Comparison of ENCODE assay signal across 16 cellular contexts in genomic region chr10:33859319-33860022, GRCh38.
DNase-seq lines count a peak whose midpoint lies in the region; ATAC-seq and TF ChIP-seq lines count a peak whose summit lies in the region.
"Had no signal": no experiment of that assay in that cellular context is flagged by ENCODE, and none has a peak within 500 bp of the region (broad histone marks: within the 10 kb centered on the region; RNA-seq: fewer than 3 reads in every experiment).

No MANE protein-coding gene starts in this region.

- no peaks in the 10 kb centered on the region for H4K20me1 ChIP-seq in SK-N-SH (ENCODE audit: insufficient read depth)

- no peaks in the 10 kb centered on the region for H3K9me2 ChIP-seq in SK-N-SH

- POLR2A ChIA-PET in SK-N-SH (lab: Yijun Ruan, JAX) (no interaction called here), WTC11 (lab: Charles Lee) (no interaction called here)

- no peaks in the 10 kb centered on the region for H3K36me3 ChIP-seq in SK-N-SH (replicated peaks in 1 of 2; ENCODE audit: control insufficient read depth in 1 of 2, insufficient read depth in 2 of 2, low read length in 1 of 2)

- ATAC-seq in SK-N-SH treated with all-trans-retinoic acid at 6 μM for 48 hours, result no peak
- no peak for ATAC-seq in WTC11
- no peak for ATAC-seq in GM21381 (IDR thresholded peaks at IDR 0.05; ENCODE audit: unreplicated experiment)
- ATAC-seq: HCT116 had no signal

- H3K27me3 ChIP-seq in SK-N-SH (ENCODE audit: insufficient read depth), result no peaks in the 10 kb centered on the region

- no peak overlapping the region for H2AFZ ChIP-seq in SK-N-SH (ENCODE audit: low read depth)

- DNase-seq in SK-N-SH, result no peak
- no peak for DNase-seq in WTC11 (ENCODE audit: low spot score)
- peak; percentile 22 for DNase-seq in fibroblast of gingiva (ENCODE audit: low read depth)
- DNase-seq in NCI-H2107 (lab: John Stamatoyannopoulos, UW), result no peak
- no peak for DNase-seq in substantia nigra (lab: John Stamatoyannopoulos, UW)
- DNase-seq: NCI-H1417 treated with DMSO at 0.1 percent for 48 hours, NCI-H1930, NCI-H2171, NCI-H446, NCI-H774, SHP77 had no signal

- H3K4me1 Mint-ChIP-seq in WTC11, result peaks cover 29% of the 10 kb centered on the region

- no peak overlapping the region for H3K4me3 ChIP-seq in SK-N-SH (ENCODE audit: low read depth in 2 of 2, low read length in 1 of 2)

- H3K9me3 Mint-ChIP-seq in WTC11, result peaks cover 11% of the 10 kb centered on the region

- no peaks in the 10 kb centered on the region for H3F3A ChIP-seq in SK-N-SH (replicated peaks; ENCODE audit: insufficient read depth)

- H3K27ac ChIP-seq in SK-N-SH (ENCODE audit: low read depth in 2 of 2, low read length in 1 of 2) (no peak overlapping the region), substantia nigra (ENCODE audit: low read depth, low read length, poor library complexity, severe bottlenecking) (no peak overlapping the region)
- H3K27ac ChIP-seq: HL-60 had no signal

- H3K27ac Mint-ChIP-seq in WTC11, result peak overlapping the region; percentile 6; the same call in 1 of the 2 replicates

- WGBS in SK-N-SH (ENCODE audit: low lambda C conversion rate), result 89% methylated on average over 6 of the region's 6 CpGs

- CTCF ChIA-PET in SK-N-SH (lab: Yijun Ruan, JAX), result interaction anchor here (1.0 kb wide), 1 partner anchor 216 kb away, joined by 3 read pairs; no protein-coding TSS in a partner anchor
- CTCF ChIA-PET in WTC11 (lab: Charles Lee), result no interaction called here

- TF ChIP-seq CTCF in SK-N-SH (IDR thresholded peaks at IDR 0.05) (no peak), WTC11 (IDR thresholded peaks at IDR 0.05) (no peak)

- no peak overlapping the region for H3K9ac ChIP-seq in SK-N-SH

- no peaks in the 10 kb centered on the region for H3K9me3 ChIP-seq in SK-N-SH

- no peak for TF ChIP-seq RAD21 in SK-N-SH (IDR thresholded peaks at IDR 0.05; ENCODE audit: low read length)

- no peak for TF ChIP-seq EP300 in SK-N-SH (IDR thresholded peaks at IDR 0.05; ENCODE audit: borderline replicate concordance in 1 of 2, low read depth in 1 of 2, low read length in 1 of 2)

- H3K79me2 ChIP-seq in SK-N-SH (ENCODE audit: insufficient read depth), result no peaks in the 10 kb centered on the region

- H3K27me3 Mint-ChIP-seq in WTC11 (ENCODE audit: low read depth), result no peaks in the 10 kb centered on the region; the same call in 1 of the 2 replicates

- no peak overlapping the region for H3K4me2 ChIP-seq in SK-N-SH

- H3K4me3 Mint-ChIP-seq in WTC11, result no peak overlapping the region

- 0 out of 2 replicates have a peak, but pooled peaks cover 1% of the 10 kb centered on the region for H3K36me3 Mint-ChIP-seq in WTC11
- H3K36me3 Mint-ChIP-seq: CD14-positive monocyte had no signal

- peaks cover 0 to 8% of the 10 kb centered on the region in 2 experiments; a peak in 1 of 4 replicates for H3K4me1 ChIP-seq in SK-N-SH (ENCODE audit: control insufficient read depth in 1 of 2, insufficient read depth in 2 of 2, low read depth in 1 of 2, low read length in 1 of 2)

TF ChIP-seq in SK-N-SH, 30 proteins besides CTCF, POLR2A, EP300 and RAD21:
- TF ChIP-seq USF2 (IDR thresholded peaks at IDR 0.05; ENCODE audit: borderline replicate concordance, low read depth, low read length) (no peak), EZH2phosphoT487 (IDR thresholded peaks at IDR 0.05; ENCODE audit: borderline replicate concordance, low read depth) (no peak), RFX5 (IDR thresholded peaks at IDR 0.05; ENCODE audit: low read length) (peak; percentile 92)
TF ChIP-seq in SK-N-SH: peak in this region for 1.

TF ChIP-seq in SK-N-SH treated with all-trans-retinoic acid at 6 μM for 48 hours, 23 proteins besides CTCF, POLR2A, EP300 and RAD21 (continues in another document):
- TF ChIP-seq TCF4 (CRISPR knock-in tag; IDR thresholded peaks at IDR 0.05; ENCODE audit: borderline replicate concordance), result no peak
- no peak for TF ChIP-seq ESRRG (CRISPR knock-in tag; IDR thresholded peaks at IDR 0.05)
- no peak for TF ChIP-seq ZNF70 (CRISPR knock-in tag; IDR thresholded peaks at IDR 0.05)
- no peak for TF ChIP-seq ZC3H10 (CRISPR knock-in tag; IDR thresholded peaks at IDR 0.05)
- TF ChIP-seq ZNF8 (CRISPR knock-in tag; IDR thresholded peaks at IDR 0.05), result no peak
- no peak for TF ChIP-seq OSR1 (CRISPR knock-in tag; IDR thresholded peaks at IDR 0.05)
- TF ChIP-seq SNAI2 (CRISPR knock-in tag; IDR thresholded peaks at IDR 0.05), result no peak
- no peak for TF ChIP-seq ZFP3 (CRISPR knock-in tag; IDR thresholded peaks at IDR 0.05)
- TF ChIP-seq POU6F1 (CRISPR knock-in tag; IDR thresholded peaks at IDR 0.05; ENCODE audit: borderline replicate concordance, low read depth), result no peak
- TF ChIP-seq CREB5 (CRISPR knock-in tag; IDR thresholded peaks at IDR 0.05; ENCODE audit: low read depth), result no peak
- TF ChIP-seq PPARA (CRISPR knock-in tag; IDR thresholded peaks at IDR 0.05; ENCODE audit: borderline replicate concordance), result no peak
- no peak for TF ChIP-seq ARNTL (CRISPR knock-in tag; IDR thresholded peaks at IDR 0.05; ENCODE audit: borderline replicate concordance, low read depth)

TF ChIP-seq in WTC11, 78 proteins besides CTCF, POLR2A, EP300 and RAD21:
- TF ChIP-seq EMX1 (CRISPR knock-in tag; IDR thresholded peaks at IDR 0.05) (no peak), ZBTB21 (CRISPR knock-in tag; IDR thresholded peaks at IDR 0.05; ENCODE audit: borderline replicate concordance) (no peak), RELA (CRISPR knock-in tag; IDR thresholded peaks at IDR 0.05; ENCODE audit: borderline replicate concordance) (no peak)
